Comparison of ENCODE assay signal across 20 cellular contexts in the genomic region with DNA sequence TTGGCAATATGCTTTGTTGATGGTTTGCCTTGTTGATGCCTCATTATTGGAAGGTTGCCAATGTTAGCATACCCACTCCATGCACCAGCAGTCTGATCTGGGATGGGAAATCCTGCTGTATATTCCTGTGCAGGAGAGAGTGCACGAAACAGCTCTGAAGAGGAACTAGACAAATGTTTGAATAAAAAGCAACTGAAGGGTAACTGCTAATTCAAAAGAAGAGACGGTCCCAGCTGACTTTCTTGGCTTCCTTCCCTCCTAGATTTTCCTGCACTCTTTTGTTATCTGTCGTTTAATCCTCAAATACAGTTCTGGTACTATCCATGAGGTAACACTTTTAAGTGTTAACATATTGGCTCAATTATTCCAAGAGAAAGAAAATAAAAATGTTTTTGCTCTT.
DNase-seq lines count a peak whose midpoint lies in the region; ATAC-seq and TF ChIP-seq lines count a peak whose summit lies in the region.
"Had no signal": no experiment of that assay in that cellular context is flagged by ENCODE, and none has a peak within 500 bp of the region (broad histone marks: within the 10 kb centered on the region; RNA-seq: fewer than 3 reads in every experiment).

No MANE protein-coding gene starts in this region.

- no peaks in the 10 kb centered on the region for H3K36me3 ChIP-seq in HEK293 (ENCODE audit: control insufficient read depth in 2 of 2, insufficient read depth in 1 of 2, low read length in 2 of 2)
- H3K36me3 ChIP-seq: breast epithelium, spleen had no signal

- CTCF ChIA-PET in HEK293 (lab: Yijun Ruan, JAX): interaction anchor here (0.7 kb wide), 1 partner anchor 36 kb away, joined by 3 read pairs; no protein-coding TSS in a partner anchor

- TF ChIP-seq CTCF in AG10803 (conservative IDR thresholded peaks at IDR 0.05; ENCODE audit: low read length) (no peak), HEK293 (tag by site-specific recombination; IDR thresholded peaks at IDR 0.05) (no peak)

- intact Hi-C loops in head of caudate nucleus (cut with DNase I): no loop called here

- POLR2A ChIA-PET in HEK293 (lab: Yijun Ruan, JAX): interaction anchor here (0.9 kb wide), 1 partner anchor 271 kb away, joined by 9 read pairs; a partner anchor contains a TSS

- H3K4me1 ChIP-seq in HEK293 (ENCODE audit: control insufficient read depth, insufficient read depth, low read length): no peaks in the 10 kb centered on the region
- H3K4me1 ChIP-seq: breast epithelium, spleen had no signal

- DNase-seq in AG10803 (ENCODE audit: low read depth) (peak; percentile 0), NCI-H2029 (lab: John Stamatoyannopoulos, UW) (peak; percentile 88), NCI-H748 (lab: John Stamatoyannopoulos, UW; ENCODE audit: unreplicated experiment) (peak; percentile 98), superior temporal gyrus (ENCODE audit: extremely low spot score) (no peak), head of caudate nucleus (no peak)
- DNase-seq: activated CD4-positive, alpha-beta T cell treated with anti-CD3 and anti-CD28 coated beads, Interleukin-2, amount 10 ng/mL, durations not matched to agents 7 days and 5 days; activated CD8-positive, alpha-beta memory T cell treated with anti-CD3 and anti-CD28 coated beads, Interleukin-2, amount 50 U/mL, for 4 hours; activated effector memory CD4-positive, alpha-beta T cell treated with anti-CD3 and anti-CD28 coated beads, Interleukin-2, amount 50 U/mL, for 16 hours; CD4-positive, CD25-positive, alpha-beta regulatory T cell; cortex of kidney; EL; immature natural killer cell; NCI-H446; nucleus accumbens; spleen; T-helper 1 cell had no signal

- ATAC-seq in HG02588 (IDR thresholded peaks at IDR 0.05; ENCODE audit: unreplicated experiment) (no peak), esophagus mucosa (no peak)

- no peak overlapping the region for H3K27ac ChIP-seq in HEK293 (ENCODE audit: extremely low read depth, low read depth, low read length)
- H3K27ac ChIP-seq: breast epithelium, spleen had no signal

- no peaks in the 10 kb centered on the region for H3K9me3 ChIP-seq in HEK293 (ENCODE audit: control insufficient read depth, insufficient read depth, low read depth, low read length)
- H3K9me3 ChIP-seq: breast epithelium, spleen had no signal

- H3K4me3 ChIP-seq in AG10803 (ENCODE audit: low read length) (no peak overlapping the region), HEK293 (ENCODE audit: low read depth, low read length) (no peak overlapping the region)
- H3K4me3 ChIP-seq: breast epithelium, spleen had no signal

TF ChIP-seq in HEK293, 187 proteins besides CTCF, POLR2A, EP300 and RAD21:
- TF ChIP-seq KLF8 (tag by site-specific recombination; IDR thresholded peaks at IDR 0.05): no peak
- TF ChIP-seq SP2 (tag by site-specific recombination; IDR thresholded peaks at IDR 0.05): no peak
- TF ChIP-seq REPIN1 (tag by site-specific recombination; IDR thresholded peaks at IDR 0.05; ENCODE audit: low read depth): no peak
- TF ChIP-seq, protein P1, sequence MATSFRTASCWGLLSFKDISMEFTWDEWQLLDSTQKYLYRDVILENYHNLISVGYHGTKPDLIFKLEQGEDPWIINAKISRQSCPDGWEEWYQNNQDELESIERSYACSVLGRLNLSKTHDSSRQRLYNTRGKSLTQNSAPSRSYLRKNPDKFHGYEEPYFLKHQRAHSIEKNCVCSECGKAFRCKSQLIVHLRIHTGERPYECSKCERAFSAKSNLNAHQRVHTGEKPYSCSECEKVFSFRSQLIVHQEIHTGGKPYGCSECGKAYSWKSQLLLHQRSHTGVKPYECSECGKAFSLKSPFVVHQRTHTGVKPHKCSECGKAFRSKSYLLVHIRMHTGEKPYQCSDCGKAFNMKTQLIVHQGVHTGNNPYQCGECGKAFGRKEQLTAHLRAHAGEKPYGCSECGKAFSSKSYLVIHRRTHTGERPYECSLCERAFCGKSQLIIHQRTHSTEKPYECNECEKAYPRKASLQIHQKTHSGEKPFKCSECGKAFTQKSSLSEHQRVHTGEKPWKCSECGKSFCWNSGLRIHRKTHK (tag by site-specific recombination; IDR thresholded peaks at IDR 0.05): no peak
- TF ChIP-seq KLF9 (tag by site-specific recombination; IDR thresholded peaks at IDR 0.05; ENCODE audit: low read depth): no peak
- peak; percentile 94 for TF ChIP-seq TRIM28 (IDR thresholded peaks at IDR 0.05; ENCODE audit: borderline replicate concordance, low read length)
- no peak for TF ChIP-seq ZNF292 (tag by site-specific recombination; IDR thresholded peaks at IDR 0.05; ENCODE audit: borderline replicate concordance, low read depth)
- TF ChIP-seq ZNF426 (tag by site-specific recombination; IDR thresholded peaks at IDR 0.05): no peak

Comparison
In these comparisons a context has a peak if more than half of its experiments do, and no peak if none do; other contexts are left out.
1. DNase-seq: peak in AG10803 (single experiment), NCI-H2029 (single experiment) and NCI-H748 (single experiment); none in superior temporal gyrus (single experiment) and head of caudate nucleus (0 of 42).